In the genomic region with DNA sequence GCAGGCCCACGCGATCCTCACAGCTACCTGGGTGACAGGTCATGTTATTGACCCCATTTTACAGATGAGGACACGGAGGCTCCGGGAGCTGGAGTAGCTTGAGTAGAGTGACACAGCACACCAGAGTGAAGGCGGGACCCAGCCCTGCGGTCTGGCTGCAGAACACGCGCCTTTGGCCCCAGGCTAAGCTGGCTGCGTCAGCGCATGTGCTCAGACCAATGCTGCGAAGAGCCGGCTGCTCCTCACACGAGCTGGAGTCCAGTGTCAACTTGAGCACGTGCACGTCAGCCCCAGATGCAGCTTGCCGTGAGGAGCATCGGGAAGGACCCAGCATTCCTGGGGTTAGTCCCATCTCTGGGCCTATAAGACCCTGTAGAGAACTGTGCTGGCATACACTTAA, we compare ENCODE assay signal across 1 cellular context.
TF ChIP-seq lines count a peak whose summit lies in the region.

No MANE protein-coding gene starts in this region.

TF ChIP-seq in IMR-90, 13 proteins besides CTCF, POLR2A, EP300 and RAD21:
- TF ChIP-seq BHLHE40 (IDR thresholded peaks at IDR 0.05; ENCODE audit: low read depth, low read length) = no peak
- TF ChIP-seq MAFK (IDR thresholded peaks at IDR 0.05; ENCODE audit: low read depth, low read length) = no peak
- TF ChIP-seq NFE2L2 (IDR thresholded peaks at IDR 0.05; ENCODE audit: low read depth, low read length) = no peak
- TF ChIP-seq CHD1 (IDR thresholded peaks at IDR 0.05; ENCODE audit: low read depth, low read length) = no peak
- TF ChIP-seq RFX5 (IDR thresholded peaks at IDR 0.05; ENCODE audit: low read depth, low read length) = no peak
- TF ChIP-seq CEBPB (IDR thresholded peaks at IDR 0.05; ENCODE audit: low read depth, low read length) = no peak
